In the genomic region with DNA sequence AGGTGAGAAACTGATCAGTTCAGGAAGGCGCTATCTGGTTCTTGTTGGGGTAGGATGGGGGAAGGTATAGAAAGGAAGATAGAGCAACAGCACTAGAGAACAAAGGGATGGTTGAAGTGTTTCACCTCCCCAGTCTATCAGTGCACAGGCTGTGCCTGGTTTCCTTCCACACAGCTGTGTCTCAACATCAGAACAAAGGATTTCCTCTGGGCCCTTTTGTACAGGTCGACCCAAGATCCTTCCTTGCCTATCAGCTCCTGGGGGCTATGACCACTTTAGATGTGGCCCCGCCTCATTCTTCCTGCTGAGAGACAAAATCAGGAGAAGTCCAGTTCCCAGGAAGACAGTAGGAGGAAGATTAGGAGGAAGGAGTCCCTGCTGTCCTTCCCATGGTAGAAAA, we compare ENCODE assay signal across 17 cellular contexts.
DNase-seq lines count a peak whose midpoint lies in the region; ATAC-seq and TF ChIP-seq lines count a peak whose summit lies in the region.
"Had no signal": no experiment of that assay in that cellular context is flagged by ENCODE, and none has a peak within 500 bp of the region (broad histone marks: within the 10 kb centered on the region; RNA-seq: fewer than 3 reads in every experiment).

No MANE protein-coding gene starts in this region.

- no peaks in the 10 kb centered on the region for H3K79me1 ChIP-seq in IMR-90 (ENCODE audit: low read depth in 1 of 2, low read length in 2 of 2)

- peaks cover 7% of the 10 kb centered on the region for H3K4me1 ChIP-seq in IMR-90 (ENCODE audit: control insufficient read depth, insufficient read depth, low read length)
- H3K4me1 ChIP-seq in esophagus squamous epithelium: peaks cover 13 to 65% (median 31%) of the 10 kb centered on the region in 3 donors
- H3K4me1 ChIP-seq in subcutaneous abdominal adipose tissue (ENCODE audit: control insufficient read depth in 5 of 5, insufficient read depth in 5 of 5, low read length in 5 of 5): peaks cover 4 to 54% (median 31%) of the 10 kb centered on the region in 5 donors
- H3K4me1 ChIP-seq: BLaER1 had no signal

- H4K5ac ChIP-seq in IMR-90 (ENCODE audit: low read depth, low read length): no peak overlapping the region

- no peak overlapping the region; the same call in 1 of the 2 replicates for H3K4ac ChIP-seq in IMR-90 (ENCODE audit: low read depth, low read length)

- H2BK20ac ChIP-seq in IMR-90 (ENCODE audit: low read depth, low read length): peak overlapping the region; percentile 17

- dilution Hi-C loops in IMR-90 (cut with HindIII; ENCODE audit: low sequenced_read_pairs, unreplicated experiment): no loop called here

- H3K9me3 ChIP-seq in IMR-90 (ENCODE audit: control insufficient read depth, insufficient read depth, low read length) (no peaks in the 10 kb centered on the region), esophagus squamous epithelium (no peaks in the 10 kb centered on the region), subcutaneous abdominal adipose tissue (ENCODE audit: control insufficient read depth in 5 of 5, low read length in 5 of 5) (no peaks in the 10 kb centered on the region)
- H3K9me3 ChIP-seq: BLaER1 had no signal

- TF ChIP-seq RAD21 in IMR-90 (IDR thresholded peaks at IDR 0.05; ENCODE audit: low read length): no peak

- H3K27ac ChIP-seq in IMR-90 (ENCODE audit: insufficient read depth, low read length) (no peak overlapping the region), esophagus squamous epithelium (peak overlapping the region in 3 of 4 donors; percentile 41 to 83 (median 79)), subcutaneous abdominal adipose tissue (ENCODE audit: low read depth, low read length) (peak overlapping the region; percentile 95)
- H3K27ac ChIP-seq: BLaER1 had no signal

- intact Hi-C loops in Right ventricle myocardium inferior (cut with DNase I) (loop anchor here (5.0 kb wide), 1 partner anchor 152 kb away; no protein-coding TSS in a partner anchor), left cardiac atrium (cut with DNase I) (loop anchor here in 1 of 2 donors (5.0 kb wide), 1 partner anchor 203 kb away; no protein-coding TSS in a partner anchor), IMR-90 (cut with micrococcal nuclease) (no loop called here), esophagus squamous epithelium (cut with DNase I) (no loop called here)

- no peak overlapping the region for H4K8ac ChIP-seq in IMR-90 (ENCODE audit: low read depth in 2 of 2, low read length in 2 of 2)

- H3K36me3 ChIP-seq in IMR-90 (ENCODE audit: control insufficient read depth, insufficient read depth, low read length) (no peaks in the 10 kb centered on the region), esophagus squamous epithelium (no peaks in the 10 kb centered on the region), subcutaneous abdominal adipose tissue (ENCODE audit: control insufficient read depth in 5 of 5, insufficient read depth in 5 of 5, low read length in 5 of 5) (no peaks in the 10 kb centered on the region)
- H3K36me3 ChIP-seq: BLaER1 had no signal

- WGBS in IMR-90 (ENCODE audit: extremely low coverage in 2 of 2, insufficient read length in 1 of 2), 2 experiments: no CpG with 5 or more reads among the region's 3 CpGs
- WGBS in esophagus squamous epithelium, 2 donors: 67 to 68% methylated on average over 3 of the region's 3 CpGs

- no peak overlapping the region for H2AFZ ChIP-seq in IMR-90 (replicated peaks; ENCODE audit: low read length, poor library complexity)
- H2AFZ ChIP-seq: GM23338 had no signal

- no peak overlapping the region for H3K4me2 ChIP-seq in IMR-90 (ENCODE audit: low read depth, low read length)
- H3K4me2 ChIP-seq: BLaER1, GM23338 had no signal

- H3K14ac ChIP-seq in IMR-90 (replicated peaks; ENCODE audit: low read depth, low read length): no peak overlapping the region

- CTCF ChIA-PET in IMR-90 (lab: Yijun Ruan, JAX): no interaction called here

- H4K20me1 ChIP-seq in IMR-90 (ENCODE audit: insufficient read depth, low read length): no peaks in the 10 kb centered on the region
- H4K20me1 ChIP-seq: BLaER1 had no signal

- TF ChIP-seq POLR2A in IMR-90 (IDR thresholded peaks at IDR 0.05; ENCODE audit: low read depth, low read length): no peak
- no peak for TF ChIP-seq POLR2A in esophagus squamous epithelium (IDR thresholded peaks at IDR 0.05)

- no peak for ATAC-seq in Right ventricle myocardium inferior
- ATAC-seq in left cardiac atrium: no peak
- no peak for ATAC-seq in IMR-90 (ENCODE audit: low read depth)
- ATAC-seq: GM23338 had no signal

- H3K4me3 ChIP-seq in IMR-90 (ENCODE audit: insufficient read depth, low read depth, low read length) (no peak overlapping the region), esophagus squamous epithelium (no peak overlapping the region), subcutaneous abdominal adipose tissue (ENCODE audit: low read depth in 1 of 5, low read length in 5 of 5) (no peak overlapping the region)
- H3K4me3 ChIP-seq: BLaER1, GM23338 had no signal

- no peak overlapping the region for H4K91ac ChIP-seq in IMR-90 (ENCODE audit: insufficient read depth, low read depth, low read length)

- POLR2A ChIA-PET in IMR-90 (lab: Charles Lee; ENCODE audit: unreplicated experiment): no interaction called here

- no peak overlapping the region for H3K56ac ChIP-seq in IMR-90 (ENCODE audit: extremely low read depth, insufficient read depth, low read length)

- H3K9ac ChIP-seq in IMR-90 (ENCODE audit: low read depth, low read length) (no peak overlapping the region), subcutaneous abdominal adipose tissue (ENCODE audit: low read length in 5 of 5) (peak overlapping the region in 1 of 5 donors; percentile 20)
- H3K9ac ChIP-seq: BLaER1 had no signal

- H3K9me1 ChIP-seq in IMR-90 (ENCODE audit: insufficient read depth, low read length): peaks cover 6% of the 10 kb centered on the region

- DNase-seq in Right ventricle myocardium inferior (ENCODE audit: missing footprints): peak; percentile 48
- no peak for DNase-seq in left cardiac atrium
- DNase-seq in IMR-90: no peak
- no peak for DNase-seq in esophagus squamous epithelium (lab: John Stamatoyannopoulos, UW)
- no peak for DNase-seq in dedifferentiated amniotic fluid mesenchymal stem cell (ENCODE audit: extremely low spot score)
- DNase-seq in NCI-H2029 (lab: John Stamatoyannopoulos, UW): no peak
- DNase-seq: CD4-positive, alpha-beta memory T cell; EL; NCI-H1105; NCI-H2227 treated with DMSO at 0.1 percent for 48 hours; NCI-H524; NCI-H82; OCI-M1; SIG-M5 had no signal

- H2AK9ac ChIP-seq in IMR-90 (replicated peaks; ENCODE audit: low read depth, low read length, poor library complexity): no peak overlapping the region

- H2BK120ac ChIP-seq in IMR-90 (ENCODE audit: low read depth, low read length): no peak overlapping the region; the same call in 1 of the 2 replicates

- H2BK5ac ChIP-seq in IMR-90 (ENCODE audit: low read depth, low read length, poor library complexity, severe bottlenecking): no peak overlapping the region

- H2AK5ac ChIP-seq in IMR-90 (ENCODE audit: low read depth, low read length): no peak overlapping the region; the same call in 1 of the 2 replicates

- no TSS peak for BruUV-seq in IMR-90 (replicated peaks; lab: Mats Ljungman, UMichigan)

- H3K27me3 ChIP-seq in IMR-90 (ENCODE audit: control insufficient read depth, insufficient read depth, low read length): peaks cover 2% of the 10 kb centered on the region; the same call in 1 of the 2 replicates
- H3K27me3 ChIP-seq in esophagus squamous epithelium: no peaks in the 10 kb centered on the region
- no peaks in the 10 kb centered on the region for H3K27me3 ChIP-seq in subcutaneous abdominal adipose tissue (ENCODE audit: control insufficient read depth in 5 of 5, insufficient read depth in 4 of 5, low read length in 5 of 5)
- H3K27me3 ChIP-seq: BLaER1 had no signal

- no peak overlapping the region for H3K18ac ChIP-seq in IMR-90 (ENCODE audit: low read depth, low read length)

- in situ Hi-C loops in IMR-90 (cut with MboI; ENCODE audit: low sequenced_read_pairs): no loop called here

- no peak overlapping the region for H3K23ac ChIP-seq in IMR-90 (ENCODE audit: low read depth, low read length)

- TF ChIP-seq CTCF in IMR-90 (conservative IDR thresholded peaks at IDR 0.05; ENCODE audit: low read depth, low read length) (no peak), esophagus squamous epithelium (IDR thresholded peaks at IDR 0.05) (no peak)

- H2BK15ac ChIP-seq in IMR-90 (ENCODE audit: low read depth, low read length): no peak overlapping the region

TF ChIP-seq in IMR-90, 13 proteins besides CTCF, POLR2A, EP300 and RAD21 (continues in another document):
- TF ChIP-seq FOS (IDR thresholded peaks at IDR 0.05; ENCODE audit: low read depth, low read length) (no peak), RFX5 (IDR thresholded peaks at IDR 0.05; ENCODE audit: low read depth, low read length) (no peak), MAZ (IDR thresholded peaks at IDR 0.05; ENCODE audit: borderline replicate concordance, low read depth, low read length) (no peak), CHD1 (IDR thresholded peaks at IDR 0.05; ENCODE audit: low read depth, low read length) (no peak), SMC3 (IDR thresholded peaks at IDR 0.05; ENCODE audit: low read depth, low read length) (no peak), CEBPB (IDR thresholded peaks at IDR 0.05; ENCODE audit: low read depth, low read length) (no peak), RCOR1 (IDR thresholded peaks at IDR 0.05; ENCODE audit: insufficient replicate concordance, low read length) (no peak), USF2 (IDR thresholded peaks at IDR 0.05; ENCODE audit: low read depth, low read length) (no peak), NFE2L2 (IDR thresholded peaks at IDR 0.05; ENCODE audit: low read depth, low read length) (no peak), MXI1 (IDR thresholded peaks at IDR 0.05; ENCODE audit: borderline replicate concordance, low read depth, low read length) (no peak), MAFK (IDR thresholded peaks at IDR 0.05; ENCODE audit: low read depth, low read length) (no peak), ELK1 (IDR thresholded peaks at IDR 0.05; ENCODE audit: borderline replicate concordance, low read depth, low read length) (no peak)
